ENCODE assay signal across 8 cellular contexts in the genomic region with DNA sequence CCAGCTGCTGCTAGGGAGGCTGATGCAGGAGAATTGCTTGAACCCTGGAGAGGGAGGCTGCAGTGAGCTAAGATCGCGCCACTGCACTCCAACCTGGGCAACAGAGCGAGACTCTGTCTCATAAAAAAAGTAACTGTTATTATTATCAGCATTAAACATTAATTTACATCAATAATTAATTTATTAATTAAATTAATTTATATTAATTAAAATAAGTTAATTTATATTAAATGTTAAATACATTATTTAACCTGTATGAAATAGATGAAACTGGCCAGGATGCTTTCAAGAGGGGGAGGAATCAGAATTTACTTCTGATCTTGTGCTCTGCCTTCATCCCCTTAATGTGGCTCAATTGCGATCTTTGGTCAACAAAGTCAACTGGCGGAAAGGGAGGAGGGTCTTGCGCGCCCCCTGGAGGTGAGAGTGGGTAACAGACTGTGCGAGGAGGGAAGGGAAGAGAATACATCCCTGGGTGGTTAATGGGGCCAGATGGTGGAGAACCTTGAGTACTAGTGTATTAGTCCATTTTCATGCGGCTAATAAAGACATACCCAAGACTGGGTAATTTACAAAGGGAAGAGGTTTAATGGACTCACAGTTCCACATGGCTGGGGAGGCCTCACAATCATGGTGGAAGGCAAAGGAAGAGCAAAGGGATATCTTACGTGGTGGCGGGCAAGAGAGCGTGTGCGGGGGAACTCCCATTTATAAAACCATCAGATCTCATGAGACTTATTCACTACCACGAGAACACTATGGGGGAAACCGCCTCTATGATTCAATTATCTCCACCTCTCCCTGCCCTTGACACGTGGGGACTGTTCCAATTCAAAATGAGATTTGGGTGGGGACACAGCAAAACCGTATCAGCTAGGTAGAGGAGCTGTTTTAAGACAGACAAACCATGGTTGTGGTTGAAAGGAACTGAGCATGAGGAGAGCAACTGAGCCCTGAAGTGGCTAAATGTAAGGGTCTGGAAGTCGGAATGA.
DNase-seq lines count a peak whose midpoint lies in the region; ATAC-seq and TF ChIP-seq lines count a peak whose summit lies in the region.

No MANE protein-coding gene starts in this region.

- no peaks in the 10 kb centered on the region for H3K27me3 ChIP-seq in GM06990 (replicated peaks; ENCODE audit: control insufficient read depth, insufficient read depth, low read length)

- no peak overlapping the region for H3K4me3 ChIP-seq in GM06990 (replicated peaks; ENCODE audit: low read depth, low read length)

- DNase-seq in GM06990 (ENCODE audit: extremely low read depth, insufficient read length) (peak; percentile 40), NCI-H1048 (lab: John Stamatoyannopoulos, UW) (peak; percentile 0), caudate nucleus (lab: John Stamatoyannopoulos, UW) (peak in 37 of 61 donors; percentile 1 to 53 (median 15)), left kidney (ENCODE audit: low read depth, low spot score) (peak; percentile 82)
- DNase-seq in activated CD4-positive, CD25-positive, alpha-beta regulatory T cell (lab: John Stamatoyannopoulos, UW), result peak; percentile 45 to 72 (median 58)
- peak; percentile 67 to 80 (median 68) for DNase-seq in stimulated activated CD4-positive, alpha-beta T cell treated with anti-CD3 and anti-CD28 coated beads, TNF-alpha, amount 100 ng/mL, for 48 hours (ENCODE audit: low read depth in 3 of 3)

- no peaks in the 10 kb centered on the region for H3K36me3 ChIP-seq in GM06990 (ENCODE audit: control insufficient read depth, insufficient read depth, low read length)

- peak; percentile 87 for TF ChIP-seq CTCF in GM06990 (IDR thresholded peaks at IDR 0.05; ENCODE audit: insufficient read depth, low read length, poor library complexity, severe bottlenecking)

- H3K27ac ChIP-seq in caudate nucleus (ENCODE audit: low read depth, low read length), result no peak overlapping the region

- ATAC-seq in GM18498 (IDR thresholded peaks at IDR 0.05; ENCODE audit: unreplicated experiment) (no peak), HG02678 (IDR thresholded peaks at IDR 0.05; ENCODE audit: unreplicated experiment) (no peak)

Comparison
In these comparisons a context has a peak if more than half of its experiments do, and no peak if none do; other contexts are left out.
1. DNase-seq: peak in every context shown above with its lines; median percentile 82 in left kidney; 68 in stimulated activated CD4-positive, alpha-beta T cell treated with anti-CD3 and anti-CD28 coated beads, TNF-alpha, amount 100 ng/mL, for 48 hours; 58 in activated CD4-positive, CD25-positive, alpha-beta regulatory T cell; 40 in GM06990; 15 in caudate nucleus; 0 in NCI-H1048.